ENCODE assay signal across 4 cellular contexts in the genomic region with DNA sequence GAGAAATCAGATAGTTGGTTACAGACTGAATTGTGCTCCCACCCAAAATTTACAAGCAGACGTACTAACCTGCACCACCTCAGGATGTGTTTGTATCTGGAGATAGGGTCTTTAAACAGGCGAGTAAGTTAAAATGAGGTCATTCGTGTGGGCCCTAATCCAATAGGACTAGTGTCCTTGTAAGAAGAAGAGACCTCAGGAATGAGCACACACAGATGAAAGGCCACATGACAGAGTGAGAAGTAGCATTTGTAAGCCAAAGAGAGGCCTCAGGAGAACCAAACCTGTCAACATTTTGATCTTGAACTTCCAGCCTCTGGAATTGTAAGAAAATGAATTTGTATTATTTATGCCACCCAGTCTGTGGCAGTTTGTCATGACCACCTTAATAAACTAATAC.
"Had no signal": no experiment of that assay in that cellular context is flagged by ENCODE, and none has a peak within 500 bp of the region (broad histone marks: within the 10 kb centered on the region; RNA-seq: fewer than 3 reads in every experiment).

No MANE protein-coding gene starts in this region.

- H3K27ac ChIP-seq: GM23248 had no signal

- H2AFZ ChIP-seq: GM23248 had no signal

- DNase-seq: GM23248, H9, HCEC 1CT, IMR-90 had no signal

- H3K4me3 ChIP-seq: GM23248 had no signal

- H3K27ac Mint-ChIP-seq: H9 had no signal

- H3K4me3 Mint-ChIP-seq: H9 had no signal
